In genomic region chr1:20212099-20212684, GRCh38 we compare ENCODE assay signal across 2 cellular contexts.
TF ChIP-seq lines count a peak whose summit lies in the region.

No MANE protein-coding gene starts in this region.

TF ChIP-seq in HCT116, 20 proteins besides CTCF, POLR2A, EP300 and RAD21:
- TF ChIP-seq JUND (IDR thresholded peaks at IDR 0.05) = no peak
- TF ChIP-seq SRF (IDR thresholded peaks at IDR 0.05; ENCODE audit: low read depth) = no peak
- no peak for TF ChIP-seq CBX3 (IDR thresholded peaks at IDR 0.05; ENCODE audit: low read depth)
- TF ChIP-seq, protein P1, sequence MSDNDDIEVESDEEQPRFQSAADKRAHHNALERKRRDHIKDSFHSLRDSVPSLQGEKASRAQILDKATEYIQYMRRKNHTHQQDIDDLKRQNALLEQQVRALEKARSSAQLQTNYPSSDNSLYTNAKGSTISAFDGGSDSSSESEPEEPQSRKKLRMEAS (IDR thresholded peaks at IDR 0.05) = no peak
- TF ChIP-seq CEBPB (IDR thresholded peaks at IDR 0.05; ENCODE audit: low read depth) = no peak
- no peak for TF ChIP-seq EGR1 (IDR thresholded peaks at IDR 0.05; ENCODE audit: low read depth)
- TF ChIP-seq YY1 (IDR thresholded peaks at IDR 0.05; ENCODE audit: extremely low read depth, insufficient replicate concordance, low read depth, low read length) = no peak
- no peak for TF ChIP-seq EZH2 (IDR thresholded peaks at IDR 0.05)
- TF ChIP-seq ELF1 (IDR thresholded peaks at IDR 0.05; ENCODE audit: borderline replicate concordance, low read depth) = no peak
- no peak for TF ChIP-seq SP1 (IDR thresholded peaks at IDR 0.05; ENCODE audit: low read depth)
- no peak for TF ChIP-seq FOSL1 (IDR thresholded peaks at IDR 0.05; ENCODE audit: low read depth)
- no peak for TF ChIP-seq ZFX (IDR thresholded peaks at IDR 0.05)
- no peak for TF ChIP-seq SIN3A (IDR thresholded peaks at IDR 0.05; ENCODE audit: low read depth)
- TF ChIP-seq ZNF274 (IDR thresholded peaks at IDR 0.05; ENCODE audit: low read depth, low read length) = no peak
- TF ChIP-seq, protein P2, sequence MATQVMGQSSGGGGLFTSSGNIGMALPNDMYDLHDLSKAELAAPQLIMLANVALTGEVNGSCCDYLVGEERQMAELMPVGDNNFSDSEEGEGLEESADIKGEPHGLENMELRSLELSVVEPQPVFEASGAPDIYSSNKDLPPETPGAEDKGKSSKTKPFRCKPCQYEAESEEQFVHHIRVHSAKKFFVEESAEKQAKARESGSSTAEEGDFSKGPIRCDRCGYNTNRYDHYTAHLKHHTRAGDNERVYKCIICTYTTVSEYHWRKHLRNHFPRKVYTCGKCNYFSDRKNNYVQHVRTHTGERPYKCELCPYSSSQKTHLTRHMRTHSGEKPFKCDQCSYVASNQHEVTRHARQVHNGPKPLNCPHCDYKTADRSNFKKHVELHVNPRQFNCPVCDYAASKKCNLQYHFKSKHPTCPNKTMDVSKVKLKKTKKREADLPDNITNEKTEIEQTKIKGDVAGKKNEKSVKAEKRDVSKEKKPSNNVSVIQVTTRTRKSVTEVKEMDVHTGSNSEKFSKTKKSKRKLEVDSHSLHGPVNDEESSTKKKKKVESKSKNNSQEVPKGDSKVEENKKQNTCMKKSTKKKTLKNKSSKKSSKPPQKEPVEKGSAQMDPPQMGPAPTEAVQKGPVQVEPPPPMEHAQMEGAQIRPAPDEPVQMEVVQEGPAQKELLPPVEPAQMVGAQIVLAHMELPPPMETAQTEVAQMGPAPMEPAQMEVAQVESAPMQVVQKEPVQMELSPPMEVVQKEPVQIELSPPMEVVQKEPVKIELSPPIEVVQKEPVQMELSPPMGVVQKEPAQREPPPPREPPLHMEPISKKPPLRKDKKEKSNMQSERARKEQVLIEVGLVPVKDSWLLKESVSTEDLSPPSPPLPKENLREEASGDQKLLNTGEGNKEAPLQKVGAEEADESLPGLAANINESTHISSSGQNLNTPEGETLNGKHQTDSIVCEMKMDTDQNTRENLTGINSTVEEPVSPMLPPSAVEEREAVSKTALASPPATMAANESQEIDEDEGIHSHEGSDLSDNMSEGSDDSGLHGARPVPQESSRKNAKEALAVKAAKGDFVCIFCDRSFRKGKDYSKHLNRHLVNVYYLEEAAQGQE (IDR thresholded peaks at IDR 0.05; ENCODE audit: low read depth) = no peak
- TF ChIP-seq POLR2AphosphoS5 (IDR thresholded peaks at IDR 0.05; ENCODE audit: low read depth, low read length) = no peak
- TF ChIP-seq EZH2phosphoT487 (IDR thresholded peaks at IDR 0.05; ENCODE audit: borderline replicate concordance) = no peak
- TF ChIP-seq ZBTB33 (IDR thresholded peaks at IDR 0.05; ENCODE audit: extremely low read depth, insufficient replicate concordance, low read length) = no peak
- TF ChIP-seq, protein P3, sequence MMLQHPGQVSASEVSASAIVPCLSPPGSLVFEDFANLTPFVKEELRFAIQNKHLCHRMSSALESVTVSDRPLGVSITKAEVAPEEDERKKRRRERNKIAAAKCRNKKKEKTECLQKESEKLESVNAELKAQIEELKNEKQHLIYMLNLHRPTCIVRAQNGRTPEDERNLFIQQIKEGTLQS (IDR thresholded peaks at IDR 0.05) = no peak
- no peak for TF ChIP-seq TCF7L2 (IDR thresholded peaks at IDR 0.05; ENCODE audit: borderline replicate concordance, extremely low read depth, insufficient read depth, insufficient read length)

TF ChIP-seq in H1, 55 proteins besides CTCF, POLR2A, EP300 and RAD21:
- TF ChIP-seq BACH1 (IDR thresholded peaks at IDR 0.05; ENCODE audit: low read length) (no peak), SAP30 (IDR thresholded peaks at IDR 0.05; ENCODE audit: insufficient read depth, insufficient replicate concordance, low read length) (no peak), JUN (IDR thresholded peaks at IDR 0.05; ENCODE audit: low read depth, low read length) (no peak), TAF1 (IDR thresholded peaks at IDR 0.05; ENCODE audit: low read depth, low read length) (no peak), EGR1 (IDR thresholded peaks at IDR 0.05; ENCODE audit: borderline replicate concordance, low read depth, low read length) (no peak), CHD1 (IDR thresholded peaks at IDR 0.05; ENCODE audit: low read depth, low read length) (no peak), CREB1 (IDR thresholded peaks at IDR 0.05) (no peak), YY1 (IDR thresholded peaks at IDR 0.05; ENCODE audit: low read depth, low read length) (no peak), SIN3A (conservative IDR thresholded peaks at IDR 0.05 in 1 of 2, IDR thresholded peaks at IDR 0.05 in 1 of 2; ENCODE audit: low read depth in 1 of 2, low read length in 2 of 2) (no peak), CHD2 (IDR thresholded peaks at IDR 0.05; ENCODE audit: low read length) (no peak), JUND (IDR thresholded peaks at IDR 0.05; ENCODE audit: low read length) (no peak), MAFK (IDR thresholded peaks at IDR 0.05; ENCODE audit: low read depth, low read length) (no peak), SRF (IDR thresholded peaks at IDR 0.05; ENCODE audit: low read depth, low read length) (no peak), HDAC2 (IDR thresholded peaks at IDR 0.05; ENCODE audit: borderline replicate concordance in 1 of 2, low read depth in 2 of 2, low read length in 2 of 2) (no peak), EZH2 (IDR thresholded peaks at IDR 0.05; ENCODE audit: low read depth, low read length, severe bottlenecking) (no peak), FOSL1 (IDR thresholded peaks at IDR 0.05; ENCODE audit: insufficient read depth, low read depth, low read length) (no peak)
- TF ChIP-seq, protein P4, sequence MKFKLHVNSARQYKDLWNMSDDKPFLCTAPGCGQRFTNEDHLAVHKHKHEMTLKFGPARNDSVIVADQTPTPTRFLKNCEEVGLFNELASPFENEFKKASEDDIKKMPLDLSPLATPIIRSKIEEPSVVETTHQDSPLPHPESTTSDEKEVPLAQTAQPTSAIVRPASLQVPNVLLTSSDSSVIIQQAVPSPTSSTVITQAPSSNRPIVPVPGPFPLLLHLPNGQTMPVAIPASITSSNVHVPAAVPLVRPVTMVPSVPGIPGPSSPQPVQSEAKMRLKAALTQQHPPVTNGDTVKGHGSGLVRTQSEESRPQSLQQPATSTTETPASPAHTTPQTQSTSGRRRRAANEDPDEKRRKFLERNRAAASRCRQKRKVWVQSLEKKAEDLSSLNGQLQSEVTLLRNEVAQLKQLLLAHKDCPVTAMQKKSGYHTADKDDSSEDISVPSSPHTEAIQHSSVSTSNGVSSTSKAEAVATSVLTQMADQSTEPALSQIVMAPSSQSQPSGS (IDR thresholded peaks at IDR 0.05; ENCODE audit: low read length) = no peak
